In the genomic region with DNA sequence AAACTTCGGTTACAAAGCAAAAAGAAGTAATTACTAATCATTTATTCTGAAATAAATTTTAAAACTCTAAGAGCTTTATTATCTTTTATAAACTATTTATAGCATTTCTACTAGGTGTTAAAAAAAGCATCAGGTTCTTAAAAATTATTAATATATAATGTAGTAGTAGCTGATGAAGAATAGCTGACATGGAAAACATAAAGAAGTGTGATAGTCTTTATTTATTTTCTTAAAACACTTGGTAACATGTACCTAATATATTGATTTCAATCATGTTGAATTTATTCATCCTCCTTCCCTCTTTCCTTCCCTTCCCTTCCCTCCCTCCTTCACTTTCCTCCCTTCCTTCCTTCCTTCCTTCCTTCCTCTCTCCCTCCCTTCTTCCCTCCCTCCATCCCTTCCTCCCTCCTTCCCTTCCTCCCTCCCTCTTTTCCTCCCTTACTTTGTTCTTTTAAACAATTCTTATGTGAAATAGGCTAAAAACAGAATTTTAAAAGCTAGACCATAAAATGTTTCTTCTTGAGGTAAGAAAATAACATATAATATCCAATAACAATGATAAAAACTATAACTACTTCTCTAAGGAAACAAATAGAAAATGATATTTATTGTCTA, we compare ENCODE assay signal across 23 cellular contexts.
DNase-seq lines count a peak whose midpoint lies in the region; ATAC-seq, FAIRE-seq and TF ChIP-seq lines count a peak whose summit lies in the region.
"Had no signal": no experiment of that assay in that cellular context is flagged by ENCODE, and none has a peak within 500 bp of the region (broad histone marks: within the 10 kb centered on the region; RNA-seq: fewer than 3 reads in every experiment).

No MANE protein-coding gene starts in this region.

- no peak for TF ChIP-seq CTCF in HEK293 (tag by site-specific recombination; IDR thresholded peaks at IDR 0.05)
- no peak for TF ChIP-seq CTCF in K562 (IDR thresholded peaks at IDR 0.05 in 2 of 3, conservative IDR thresholded peaks at IDR 0.05 in 1 of 3; ENCODE audit: insufficient read depth in 2 of 3, low read depth in 1 of 3, low read length in 3 of 3)
- TF ChIP-seq CTCF in pancreas (IDR thresholded peaks at IDR 0.05), result no peak

- CTCF ChIA-PET in HEK293 (lab: Yijun Ruan, JAX), result interaction anchor here (0.7 kb wide), 1 partner anchor 157 kb away, joined by 3 read pairs; no protein-coding TSS in a partner anchor
- CTCF ChIA-PET in K562 (lab: Yijun Ruan, JAX; ENCODE audit: low intra/inter-chr PET ratio), result no interaction called here

- WGBS in K562 (ENCODE audit: insufficient coverage, low coverage, missing lambda C conversion rate), result 6% methylated on average over 1 of the region's 1 CpG
- WGBS in pancreas, 2 donors, result 63 to 75% methylated on average over 1 of the region's 1 CpG

- H3K4me3 ChIP-seq in HEK293 (ENCODE audit: low read depth, low read length) (no peak overlapping the region), K562 (no peak overlapping the region), pancreas (no peak overlapping the region)
- H3K4me3 ChIP-seq: BLaER1 had no signal

- H2AFZ ChIP-seq in K562 (ENCODE audit: low read depth, low read length), result no peak overlapping the region

- no peak for ATAC-seq in K562
- ATAC-seq in pancreas, result no peak
- ATAC-seq in activated T-cell treated with anti-CD3 and anti-CD28 coated beads, Interleukin-2, amount 50 U/mL, for 4 hours, result no peak

- H3K36me3 Mint-ChIP-seq in activated T-cell treated with anti-CD3 and anti-CD28 coated beads, Interleukin-2, amount 50 U/mL, for 4 hours (ENCODE audit: insufficient read depth), result no peaks in the 10 kb centered on the region
- H3K36me3 Mint-ChIP-seq: CD14-positive monocyte; CD4-positive, alpha-beta memory T cell; CD4-positive, CD25-positive, alpha-beta regulatory T cell; CD8-positive, alpha-beta memory T cell had no signal

- H3K9ac ChIP-seq in K562 (ENCODE audit: insufficient read depth in 1 of 2, low read depth in 2 of 2, low read length in 2 of 2), result no peak overlapping the region
- H3K9ac ChIP-seq: BLaER1 had no signal

- POLR2A ChIA-PET in HEK293 (lab: Yijun Ruan, JAX) (interaction anchor here (0.6 to 0.7 kb wide), 2 partner anchors 20 to 914 kb away, joined by 4 to 12 read pairs; partner anchors contain the start of gene MAP3K7), K562 (lab: Yijun Ruan, JAX) (no interaction called here)

- intact Hi-C loops in K562 (cut with micrococcal nuclease), result no loop called here
- intact Hi-C loops in pancreas (cut with DNase I), result no loop called here

- H3K4me1 Mint-ChIP-seq in activated T-cell treated with anti-CD3 and anti-CD28 coated beads, Interleukin-2, amount 50 U/mL, for 4 hours (ENCODE audit: low read depth), result no peaks in the 10 kb centered on the region
- H3K4me1 Mint-ChIP-seq: CD14-positive monocyte; CD4-positive, alpha-beta memory T cell; CD4-positive, CD25-positive, alpha-beta regulatory T cell; CD8-positive, alpha-beta memory T cell had no signal

- H3K79me2 ChIP-seq in K562 (ENCODE audit: control insufficient read depth, insufficient read depth, low read length), result no peaks in the 10 kb centered on the region

- H3K4me3 Mint-ChIP-seq in activated T-cell treated with anti-CD3 and anti-CD28 coated beads, Interleukin-2, amount 50 U/mL, for 4 hours, result no peak overlapping the region
- H3K4me3 Mint-ChIP-seq: CD14-positive monocyte; CD4-positive, alpha-beta memory T cell; CD4-positive, CD25-positive, alpha-beta regulatory T cell; CD8-positive, alpha-beta memory T cell had no signal

- no peak for TF ChIP-seq RAD21 in K562 (CRISPR knock-in tag; conservative IDR thresholded peaks at IDR 0.05 in 1 of 2, IDR thresholded peaks at IDR 0.05 in 1 of 2)

- no peaks in the 10 kb centered on the region for H4K20me1 ChIP-seq in K562 (replicated peaks; ENCODE audit: control insufficient read depth, insufficient read depth, low read length)
- H4K20me1 ChIP-seq: BLaER1 had no signal

- no peaks in the 10 kb centered on the region for H3K9me1 ChIP-seq in K562 (ENCODE audit: control insufficient read depth, insufficient read depth, low read length)

- H3K27me3 Mint-ChIP-seq in activated T-cell treated with anti-CD3 and anti-CD28 coated beads, Interleukin-2, amount 50 U/mL, for 4 hours (ENCODE audit: low read depth), result no peaks in the 10 kb centered on the region
- H3K27me3 Mint-ChIP-seq: CD4-positive, alpha-beta memory T cell; CD4-positive, CD25-positive, alpha-beta regulatory T cell; CD8-positive, alpha-beta memory T cell had no signal

- H3K9me3 ChIP-seq in HEK293 (ENCODE audit: control insufficient read depth, insufficient read depth, low read depth, low read length) (no peaks in the 10 kb centered on the region), K562 (replicated peaks; ENCODE audit: control insufficient read depth, insufficient read depth, low read depth, low read length) (0 out of 2 replicates have a peak, but pooled peaks cover 1% of the 10 kb centered on the region), pancreas (no peaks in the 10 kb centered on the region)
- H3K9me3 ChIP-seq: BE2C, BLaER1 had no signal

- no peak for FAIRE-seq in K562 (lab: Jason Lieb, UNC)
- FAIRE-seq in pancreas (lab: Jason Lieb, UNC), result peak; percentile 53
- FAIRE-seq: A204.1, G401.6, GM12891, GM19239 had no signal

- no TSS peak for BruUV-seq in K562 (replicated peaks; lab: Mats Ljungman, UMichigan)

- peaks cover 2% of the 10 kb centered on the region for H3K9me3 Mint-ChIP-seq in activated T-cell treated with anti-CD3 and anti-CD28 coated beads, Interleukin-2, amount 50 U/mL, for 4 hours

- H3K36me3 ChIP-seq in HEK293 (ENCODE audit: control insufficient read depth in 2 of 2, insufficient read depth in 1 of 2, low read length in 2 of 2) (no peaks in the 10 kb centered on the region), K562 (ENCODE audit: control insufficient read depth, insufficient read depth, low read length) (no peaks in the 10 kb centered on the region), pancreas (no peaks in the 10 kb centered on the region)
- H3K36me3 ChIP-seq: BE2C, BLaER1 had no signal

- TF ChIP-seq POLR2A in K562 (conservative IDR thresholded peaks at IDR 0.05), result no peak

- H3K27me3 ChIP-seq in K562 (ENCODE audit: control insufficient read depth in 2 of 2, insufficient read depth in 2 of 2, low read length in 2 of 2) (no peaks in the 10 kb centered on the region), pancreas (no peaks in the 10 kb centered on the region)
- H3K27me3 ChIP-seq: BE2C, BLaER1 had no signal

- TF ChIP-seq EP300 in K562 (IDR thresholded peaks at IDR 0.05; ENCODE audit: low read length), result no peak

- H3K27ac ChIP-seq in HEK293 (ENCODE audit: extremely low read depth, low read depth, low read length) (no peak overlapping the region), K562 (ENCODE audit: extremely low read depth, low read depth, low read length) (no peak overlapping the region), pancreas (no peak overlapping the region)
- H3K27ac ChIP-seq: BLaER1 had no signal

- no peak overlapping the region for H3K4me2 ChIP-seq in K562 (ENCODE audit: insufficient read depth, low read length)
- H3K4me2 ChIP-seq: BLaER1 had no signal

- DNase-seq in K562 (ENCODE audit: extremely low read depth in 1 of 4, low spot score in 3 of 4) (no peak), pancreas (no peak), DMS153 (lab: John Stamatoyannopoulos, UW) (no peak), NCI-H2081 (lab: John Stamatoyannopoulos, UW) (no peak)
- no peak for DNase-seq in activated T-cell treated with anti-CD3 and anti-CD28 coated beads, Interleukin-2, amount 50 U/mL, for 4 hours
- DNase-seq: 8988T; ACHN; BE2C; C1 segment of cervical spinal cord; CD4-positive, alpha-beta memory T cell; CD4-positive, CD25-positive, alpha-beta regulatory T cell; CD8-positive, alpha-beta memory T cell; COR-L47; DMS 273 treated with DMSO at 0.1 percent for 48 hours; DMS79 treated with DMSO at 0.1 percent for 48 hours; GF-D8 had no signal

- no peaks in the 10 kb centered on the region for H3K4me1 ChIP-seq in HEK293 (ENCODE audit: control insufficient read depth, insufficient read depth, low read length)
- H3K4me1 ChIP-seq in K562 (replicated peaks in 1 of 2; ENCODE audit: control insufficient read depth in 2 of 2, insufficient read depth in 2 of 2, low read length in 2 of 2), result no peaks in the 10 kb centered on the region
- H3K4me1 ChIP-seq in pancreas, result no peaks in the 10 kb centered on the region
- H3K4me1 ChIP-seq: BE2C, BLaER1 had no signal

- in situ Hi-C loops in K562 (cut with MboI), result no loop called here

TF ChIP-seq in HEK293, 187 proteins besides CTCF, POLR2A, EP300 and RAD21:
- peak; percentile 42; the same call in 1 of the 2 replicates for TF ChIP-seq ZNF366 (tag by site-specific recombination; conservative IDR thresholded peaks at IDR 0.05)
- TF ChIP-seq, protein P1, sequence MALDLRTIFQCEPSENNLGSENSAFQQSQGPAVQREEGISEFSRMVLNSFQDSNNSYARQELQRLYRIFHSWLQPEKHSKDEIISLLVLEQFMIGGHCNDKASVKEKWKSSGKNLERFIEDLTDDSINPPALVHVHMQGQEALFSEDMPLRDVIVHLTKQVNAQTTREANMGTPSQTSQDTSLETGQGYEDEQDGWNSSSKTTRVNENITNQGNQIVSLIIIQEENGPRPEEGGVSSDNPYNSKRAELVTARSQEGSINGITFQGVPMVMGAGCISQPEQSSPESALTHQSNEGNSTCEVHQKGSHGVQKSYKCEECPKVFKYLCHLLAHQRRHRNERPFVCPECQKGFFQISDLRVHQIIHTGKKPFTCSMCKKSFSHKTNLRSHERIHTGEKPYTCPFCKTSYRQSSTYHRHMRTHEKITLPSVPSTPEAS (tag by site-specific recombination; IDR thresholded peaks at IDR 0.05), result no peak

TF ChIP-seq in K562, 482 proteins besides CTCF, POLR2A, EP300 and RAD21:
- peak; percentile 47 for TF ChIP-seq PCBP1 (IDR thresholded peaks at IDR 0.05; ENCODE audit: low read depth, low read length, poor library complexity, severe bottlenecking)
- TF ChIP-seq, protein P2, sequence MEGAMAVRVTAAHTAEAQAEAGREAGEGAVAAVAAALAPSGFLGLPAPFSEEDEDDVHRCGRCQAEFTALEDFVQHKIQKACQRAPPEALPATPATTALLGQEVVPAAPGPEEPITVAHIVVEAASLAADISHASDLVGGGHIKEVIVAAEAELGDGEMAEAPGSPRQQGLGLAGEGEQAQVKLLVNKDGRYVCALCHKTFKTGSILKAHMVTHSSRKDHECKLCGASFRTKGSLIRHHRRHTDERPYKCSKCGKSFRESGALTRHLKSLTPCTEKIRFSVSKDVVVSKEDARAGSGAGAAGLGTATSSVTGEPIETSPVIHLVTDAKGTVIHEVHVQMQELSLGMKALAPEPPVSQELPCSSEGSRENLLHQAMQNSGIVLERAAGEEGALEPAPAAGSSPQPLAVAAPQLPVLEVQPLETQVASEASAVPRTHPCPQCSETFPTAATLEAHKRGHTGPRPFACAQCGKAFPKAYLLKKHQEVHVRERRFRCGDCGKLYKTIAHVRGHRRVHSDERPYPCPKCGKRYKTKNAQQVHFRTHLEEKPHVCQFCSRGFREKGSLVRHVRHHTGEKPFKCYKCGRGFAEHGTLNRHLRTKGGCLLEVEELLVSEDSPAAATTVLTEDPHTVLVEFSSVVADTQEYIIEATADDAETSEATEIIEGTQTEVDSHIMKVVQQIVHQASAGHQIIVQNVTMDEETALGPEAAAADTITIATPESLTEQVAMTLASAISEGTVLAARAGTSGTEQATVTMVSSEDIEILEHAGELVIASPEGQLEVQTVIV (CRISPR knock-in tag; IDR thresholded peaks at IDR 0.05; ENCODE audit: borderline replicate concordance), result no peak
- TF ChIP-seq PCBP2 (IDR thresholded peaks at IDR 0.05; ENCODE audit: low read depth, low read length, poor library complexity, severe bottlenecking), result peak; percentile 77
TF ChIP-seq in K562: peak in this region for 2.
